ENCODE assay signal across 9 cellular contexts in genomic region chr10:29304259-29305030, GRCh38. TPM values are rescaled to one million over a fixed set of nuclear protein-coding genes. Genes with fewer than 3 reads are reported as not detected.
DNase-seq lines count a peak whose midpoint lies in the region; ATAC-seq lines count a peak whose summit lies in the region.
"Had no signal": no experiment of that assay in that cellular context is flagged by ENCODE, and none has a peak within 500 bp of the region (broad histone marks: within the 10 kb centered on the region; RNA-seq: fewer than 3 reads in every experiment).

No MANE protein-coding gene starts in this region.

- intact Hi-C loops in head of caudate nucleus (cut with DNase I): loop anchor here (5.0 to 10.0 kb wide), 3 partner anchors 50 to 627 kb away; partner anchors contain the start of gene BAMBI

- peak; percentile 73 for ATAC-seq in HG02973 (IDR thresholded peaks at IDR 0.05; ENCODE audit: unreplicated experiment)
- peak; percentile 47 to 50 for ATAC-seq in activated naive CD4-positive, alpha-beta T cell treated with anti-CD3 and anti-CD28 coated beads, Interleukin-2, amount 50 U/mL, for 72 hours

- H3K36me3 Mint-ChIP-seq in activated naive CD4-positive, alpha-beta T cell treated with anti-CD3 and anti-CD28 coated beads, Interleukin-2, amount 50 U/mL, for 72 hours: peaks cover 6 to 11% of the 10 kb centered on the region in 2 donors

- DNase-seq in GDM1 (lab: John Stamatoyannopoulos, UW): peak; percentile 41
- peak; percentile 81 for DNase-seq in NCI-H345 treated with DMSO at 0.1 percent for 48 hours (lab: John Stamatoyannopoulos, UW; ENCODE audit: unreplicated experiment)
- peak in 1 of 2 donors; percentile 45 for DNase-seq in activated naive CD4-positive, alpha-beta T cell treated with anti-CD3 and anti-CD28 coated beads, Interleukin-2, amount 50 U/mL, for 72 hours (ENCODE audit: low spot score in 2 of 2)
- peak; percentile 21 to 90 (median 72) for DNase-seq in head of caudate nucleus
- DNase-seq in pons (ENCODE audit: low spot score): peak; percentile 98
- DNase-seq in NCI-H524 treated with DMSO at 0.1 percent for 48 hours (lab: John Stamatoyannopoulos, UW): no peak
- no peak for DNase-seq in T-helper 9 cell

- H3K27ac Mint-ChIP-seq in activated naive CD4-positive, alpha-beta T cell treated with anti-CD3 and anti-CD28 coated beads, Interleukin-2, amount 50 U/mL, for 72 hours: no peak overlapping the region
- H3K27ac Mint-ChIP-seq: activated naive CD8-positive, alpha-beta T cell had no signal

- peaks cover 11% of the 10 kb centered on the region in 2 donors for H3K9me3 Mint-ChIP-seq in activated naive CD4-positive, alpha-beta T cell treated with anti-CD3 and anti-CD28 coated beads, Interleukin-2, amount 50 U/mL, for 72 hours

RNA-seq across cellular contexts. Expression of gene LYZL1, which starts 15.6 kb away (rescaled TPM):
- not detected for total RNA-seq in activated naive CD4-positive, alpha-beta T cell treated with anti-CD3 and anti-CD28 coated beads, Interleukin-2, amount 50 U/mL, for 72 hours

Comparison
In these comparisons a context has a peak if more than half of its experiments do, and no peak if none do; other contexts are left out.
1. DNase-seq: peak in GDM1 (single experiment), NCI-H345 treated with DMSO at 0.1 percent for 48 hours (single experiment), head of caudate nucleus (42 of 42) and pons (single experiment); none in NCI-H524 treated with DMSO at 0.1 percent for 48 hours (single experiment) and T-helper 9 cell (single experiment).